In genomic region chr16:67115649-67116048, GRCh38 we compare ENCODE assay signal across 11 cellular contexts. TPM values are rescaled to one million over a fixed set of nuclear protein-coding genes. Genes with fewer than 3 reads are reported as not detected.
A peak's percentile ranks its signal among the peaks of the same experiment; 100 is the strongest.
DNase-seq lines count a peak whose midpoint lies in the region; ATAC-seq and TF ChIP-seq lines count a peak whose summit lies in the region.
"Had no signal": no experiment of that assay in that cellular context is flagged by ENCODE, and none has a peak within 500 bp of the region (broad histone marks: within the 10 kb centered on the region; RNA-seq: fewer than 3 reads in every experiment).

No MANE protein-coding gene starts in this region.

- peak overlapping the region; percentile 65 for H3K27ac Mint-ChIP-seq in chondrocyte (ENCODE audit: unreplicated experiment)
- no peak overlapping the region for H3K27ac Mint-ChIP-seq in activated naive CD4-positive, alpha-beta T cell treated with anti-CD3 and anti-CD28 coated beads for 36 hours
- peak overlapping the region in 1 of 2 donors; percentile 31 for H3K27ac Mint-ChIP-seq in T-cell

- POLR2A ChIA-PET in T-cell (lab: Charles Lee) = no interaction called here

- 92 to 94% methylated on average over 6 to 8 of the region's 8 CpGs for WGBS in mesodermal cell (ENCODE audit: insufficient coverage in 2 of 2), 2 experiments

- peaks cover 18 to 70% (median 52%) of the 10 kb centered on the region in 10 experiments for H3K4me1 ChIP-seq in BLaER1 treated with 17β-estradiol and CSF1 and Interleukin-3, amounts not matched to agents 10 nM and 100 nM
- peaks cover 12% of the 10 kb centered on the region for H3K4me1 ChIP-seq in mesodermal cell (ENCODE audit: control insufficient read depth, insufficient read depth, low read length, poor library complexity, severe bottlenecking)

- no peaks in the 10 kb centered on the region for H3K27me3 ChIP-seq in BLaER1 treated with 17β-estradiol and CSF1 and Interleukin-3, amounts not matched to agents 10 nM and 100 nM
- H3K27me3 ChIP-seq: hepatocyte had no signal

- H3K36me3 ChIP-seq in BLaER1 treated with 17β-estradiol and CSF1 and Interleukin-3, amounts not matched to agents 10 nM and 100 nM = peaks cover 46 to 77% (median 56%) of the 10 kb centered on the region in 11 experiments
- H3K36me3 ChIP-seq in mesodermal cell (ENCODE audit: control insufficient read depth, insufficient read depth, low read length) = peaks cover 39% of the 10 kb centered on the region

- H3K27me3 Mint-ChIP-seq in chondrocyte (ENCODE audit: low read depth) (no peaks in the 10 kb centered on the region), T-cell (no peaks in the 10 kb centered on the region)
- no peaks in the 10 kb centered on the region for H3K27me3 Mint-ChIP-seq in activated naive CD4-positive, alpha-beta T cell treated with anti-CD3 and anti-CD28 coated beads for 36 hours (ENCODE audit: low read depth)

- H3K4me2 ChIP-seq in BLaER1 treated with 17β-estradiol and CSF1 and Interleukin-3, amounts not matched to agents 10 nM and 100 nM = peak overlapping the region in 7 of 11 experiments; percentile 17 to 64 (median 49); a peak in 12 of 22 replicates
- H3K4me2 ChIP-seq: hepatocyte had no signal

- H3K4me1 Mint-ChIP-seq in chondrocyte (ENCODE audit: low read depth) (peaks cover 27% of the 10 kb centered on the region), T-cell (peaks cover 40 to 44% (median 42%) of the 10 kb centered on the region in 3 donors)
- peaks cover 28% of the 10 kb centered on the region for H3K4me1 Mint-ChIP-seq in activated naive CD4-positive, alpha-beta T cell treated with anti-CD3 and anti-CD28 coated beads for 36 hours (ENCODE audit: low read depth)

- no peaks in the 10 kb centered on the region for H3K9me3 Mint-ChIP-seq in chondrocyte (ENCODE audit: low read depth)
- no peaks in the 10 kb centered on the region for H3K9me3 Mint-ChIP-seq in activated naive CD4-positive, alpha-beta T cell treated with anti-CD3 and anti-CD28 coated beads for 36 hours
- H3K9me3 Mint-ChIP-seq in T-cell = no peaks in the 10 kb centered on the region

- intact Hi-C loops in activated naive CD4-positive, alpha-beta T cell treated with anti-CD3 and anti-CD28 coated beads for 36 hours (cut with micrococcal nuclease) = no loop called here

- H3K36me3 Mint-ChIP-seq in chondrocyte (ENCODE audit: low read depth) (peaks cover 3% of the 10 kb centered on the region), T-cell (peaks cover 16% of the 10 kb centered on the region)
- peaks cover 2% of the 10 kb centered on the region for H3K36me3 Mint-ChIP-seq in activated naive CD4-positive, alpha-beta T cell treated with anti-CD3 and anti-CD28 coated beads for 36 hours (ENCODE audit: low read depth)

- no peak for TF ChIP-seq CTCF in chondrocyte (IDR thresholded peaks at IDR 0.05)

- peak overlapping the region in 2 of 11 experiments; percentile 18 to 26; a peak in 3 of 22 replicates for H3K9ac ChIP-seq in BLaER1 treated with 17β-estradiol and CSF1 and Interleukin-3, amounts not matched to agents 10 nM and 100 nM

- peak overlapping the region in 7 of 11 experiments; percentile 4 to 63 (median 31); a peak in 9 of 22 replicates for H3K27ac ChIP-seq in BLaER1 treated with 17β-estradiol and CSF1 and Interleukin-3, amounts not matched to agents 10 nM and 100 nM
- peak overlapping the region; percentile 33 for H3K27ac ChIP-seq in mesodermal cell (ENCODE audit: low read depth, low read length, severe bottlenecking)
- H3K27ac ChIP-seq: hepatocyte had no signal

- H3K4me3 Mint-ChIP-seq in chondrocyte (ENCODE audit: unreplicated experiment) (no peak overlapping the region), T-cell (no peak overlapping the region)
- H3K4me3 Mint-ChIP-seq in activated naive CD4-positive, alpha-beta T cell treated with anti-CD3 and anti-CD28 coated beads for 36 hours = no peak overlapping the region

- H4K20me1 ChIP-seq in BLaER1 treated with 17β-estradiol and CSF1 and Interleukin-3, amounts not matched to agents 10 nM and 100 nM = peaks cover 14 to 99% (median 77%) of the 10 kb centered on the region in 11 experiments; a peak in 18 of 22 replicates

- H3K9me3 ChIP-seq in BLaER1 treated with 17β-estradiol and CSF1 and Interleukin-3, amounts not matched to agents 10 nM and 100 nM (replicated peaks in 1 of 11) = no peaks in the 10 kb centered on the region
- no peaks in the 10 kb centered on the region for H3K9me3 ChIP-seq in mesodermal cell (ENCODE audit: control insufficient read depth, low read length)

- ATAC-seq in GM18498 (IDR thresholded peaks at IDR 0.05; ENCODE audit: unreplicated experiment) (no peak), GM21786 (IDR thresholded peaks at IDR 0.05; ENCODE audit: unreplicated experiment) (no peak), T-cell (replicated peaks in 1 of 4) (no peak)

- no peak overlapping the region for H3K4me3 ChIP-seq in BLaER1 treated with 17β-estradiol and CSF1 and Interleukin-3, amounts not matched to agents 10 nM and 100 nM
- H3K4me3 ChIP-seq in mesodermal cell (ENCODE audit: extremely low read depth, insufficient read depth, low read length, poor library complexity, severe bottlenecking) = no peak overlapping the region
- H3K4me3 ChIP-seq: hepatocyte had no signal

- peak; percentile 98 for DNase-seq in M059J (ENCODE audit: low read depth)
- DNase-seq in chondrocyte (ENCODE audit: low spot score) = no peak
- no peak for DNase-seq in activated naive CD4-positive, alpha-beta T cell treated with anti-CD3 and anti-CD28 coated beads for 36 hours
- no peak for DNase-seq in T-cell
- DNase-seq: DMS 273 treated with DMSO at 0.1 percent for 48 hours, NCI-H774 had no signal

- CTCF ChIA-PET in activated naive CD4-positive, alpha-beta T cell treated with anti-CD3 and anti-CD28 coated beads for 36 hours (lab: Charles Lee) = interaction anchor here (0.8 to 1.1 kb wide), 3 partner anchors 53 to 161 kb away, joined by 3 read pairs; partner anchors contain the start of gene NOL3
- CTCF ChIA-PET in T-cell (lab: Charles Lee) = interaction anchor here in 1 of 2 donors (1.4 kb wide), 1 partner anchor 40 kb away, joined by 3 read pairs; no protein-coding TSS in a partner anchor

RNA-seq across cellular contexts. Expression of gene PHAF1, which starts 5.9 kb away (rescaled TPM):
- 16.0 and 18.7 TPM in 2 replicates for total RNA-seq in M059J (2014; rRNA removed; shearing (Covaris generic))
- total RNA-seq in chondrocyte = 14.0 to 18.2 TPM (median 14.9 TPM) in 3 replicates
- 15.2 TPM for polyA plus RNA-seq in mesodermal cell (2013, experiment 1 of 2)
- polyA plus RNA-seq in mesodermal cell (2013, experiment 2 of 2) = 18.9 TPM
- 1 to 10 TPM; 7.8 to 8.4 TPM for total RNA-seq in activated naive CD4-positive, alpha-beta T cell treated with anti-CD3 and anti-CD28 coated beads for 36 hours
- total RNA-seq in T-cell = 10 to 100 TPM; 19.4 to 23.0 (median 20.1) TPM

RNA-seq across cellular contexts. Expression of gene B3GNT9, which starts 35.1 kb away (rescaled TPM):
- 43.9 and 82.1 TPM in 2 replicates for total RNA-seq in M059J (2014; rRNA removed; shearing (Covaris generic))
- total RNA-seq in chondrocyte = 39.9 to 64.4 TPM (median 41.4 TPM) in 3 replicates
- polyA plus RNA-seq in mesodermal cell (2013, experiment 1 of 2) = 10.1 TPM
- 9.8 TPM for polyA plus RNA-seq in mesodermal cell (2013, experiment 2 of 2)
- 1 to 10 TPM; 1.1 to 1.2 TPM for total RNA-seq in activated naive CD4-positive, alpha-beta T cell treated with anti-CD3 and anti-CD28 coated beads for 36 hours
- total RNA-seq in T-cell = 1 to 10 TPM; 3.0 to 9.5 (median 4.9) TPM

RNA-seq across cellular contexts. Expression of gene TRADD, which starts 44.1 kb away (rescaled TPM):
- total RNA-seq in M059J (2014; rRNA removed; shearing (Covaris generic)) = 33.3 and 44.0 TPM in 2 replicates
- total RNA-seq in chondrocyte (16.6 to 20.0 TPM (median 19.1 TPM) in 3 replicates), T-cell (100 to 1,000 TPM in 3 of 5 donors, 10 to 100 TPM in 2; 58.3 to 179 (median 123) TPM)
- polyA plus RNA-seq in mesodermal cell (2013, experiment 1 of 2) = 5.1 TPM
- 4.7 TPM for polyA plus RNA-seq in mesodermal cell (2013, experiment 2 of 2)
- 10 to 100 TPM; 17.7 to 21.1 TPM for total RNA-seq in activated naive CD4-positive, alpha-beta T cell treated with anti-CD3 and anti-CD28 coated beads for 36 hours

RNA-seq across cellular contexts. Expression of gene FBXL8, which starts 44.1 kb away (rescaled TPM):
- 6.2 and 8.6 TPM in 2 replicates for total RNA-seq in M059J (2014; rRNA removed; shearing (Covaris generic))
- total RNA-seq in chondrocyte = 14.6 to 17.5 TPM (median 16.0 TPM) in 3 replicates
- 3.8 TPM for polyA plus RNA-seq in mesodermal cell (2013, experiment 1 of 2)
- polyA plus RNA-seq in mesodermal cell (2013, experiment 2 of 2) = 4.7 TPM
- 10 to 100 TPM; 13.8 to 15.3 TPM for total RNA-seq in activated naive CD4-positive, alpha-beta T cell treated with anti-CD3 and anti-CD28 coated beads for 36 hours
- 10 to 100 TPM; 18.5 to 69.7 (median 43.7) TPM for total RNA-seq in T-cell

RNA-seq across cellular contexts. Expression of gene HSF4, which starts 48.9 kb away (rescaled TPM):
- 0.49 and 4.1 TPM in 2 replicates for total RNA-seq in M059J (2014; rRNA removed; shearing (Covaris generic))
- total RNA-seq in chondrocyte = 11.6 to 19.0 TPM (median 15.7 TPM) in 3 replicates
- polyA plus RNA-seq in mesodermal cell (2013, experiment 1 of 2) = 1.8 TPM
- polyA plus RNA-seq in mesodermal cell (2013, experiment 2 of 2) = 2.3 TPM
- total RNA-seq in activated naive CD4-positive, alpha-beta T cell treated with anti-CD3 and anti-CD28 coated beads for 36 hours = 10 to 100 TPM; 11.1 to 12.3 TPM
- 10 to 100 TPM; 22.3 to 66.3 (median 39.1) TPM for total RNA-seq in T-cell
